10 cellular contexts compared by ENCODE assay signal in the genomic region with DNA sequence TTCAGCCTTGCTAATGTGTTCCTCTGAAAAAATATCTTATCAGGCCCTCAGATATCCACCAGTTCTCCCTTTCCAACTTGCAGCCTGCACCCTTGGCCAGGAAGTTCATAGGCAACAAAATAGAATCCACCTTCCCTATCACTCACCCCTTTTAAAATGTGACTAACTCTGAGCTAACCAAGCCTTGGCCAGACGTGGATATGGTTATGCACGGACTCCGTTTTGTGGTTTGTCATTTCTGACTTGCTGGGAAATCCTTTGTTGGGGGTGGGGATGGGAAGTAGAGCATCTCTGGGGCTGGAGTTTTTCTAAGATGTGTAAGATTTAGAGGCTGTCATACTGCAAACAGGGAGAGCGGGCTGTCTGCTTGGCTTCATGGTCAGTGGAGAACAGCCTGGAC.
DNase-seq lines count a peak whose midpoint lies in the region; ATAC-seq and TF ChIP-seq lines count a peak whose summit lies in the region.
"Had no signal": no experiment of that assay in that cellular context is flagged by ENCODE, and none has a peak within 500 bp of the region (broad histone marks: within the 10 kb centered on the region; RNA-seq: fewer than 3 reads in every experiment).

No MANE protein-coding gene starts in this region.

- peak overlapping the region; percentile 95 for H3K27ac ChIP-seq in skeletal muscle tissue (ENCODE audit: low read depth, low read length)
- H3K27ac ChIP-seq: 22Rv1 had no signal

- ATAC-seq in SK-N-SH treated with all-trans-retinoic acid at 6 μM for 48 hours (peak; percentile 73), HG03354 (IDR thresholded peaks at IDR 0.05; ENCODE audit: poor library complexity, severe bottlenecking, unreplicated experiment) (no peak), GM18519 (IDR thresholded peaks at IDR 0.05; ENCODE audit: low FRiP score, unreplicated experiment) (no peak)

- H3K9me3 ChIP-seq in skeletal muscle tissue (ENCODE audit: control insufficient read depth in 3 of 3, low read length in 3 of 3) = no peaks in the 10 kb centered on the region

- H3K9ac ChIP-seq in skeletal muscle tissue (ENCODE audit: low read depth in 1 of 3, low read length in 3 of 3) = peak overlapping the region in 1 of 3 donors; percentile 46

- H3K4me3 ChIP-seq in fibroblast of pulmonary artery (replicated peaks; ENCODE audit: low read depth, low read length) (no peak overlapping the region), skeletal muscle tissue (ENCODE audit: low read length in 3 of 3) (peak overlapping the region in 1 of 3 donors; percentile 12)

- no peak for TF ChIP-seq CTCF in fibroblast of pulmonary artery (IDR thresholded peaks at IDR 0.05; ENCODE audit: low read length, missing control alignments)

- peaks cover 84 to 88% (median 87%) of the 10 kb centered on the region in 3 donors for H3K4me1 ChIP-seq in skeletal muscle tissue (ENCODE audit: control insufficient read depth in 3 of 3, insufficient read depth in 3 of 3, low read length in 3 of 3)

- DNase-seq in DMS53 (lab: John Stamatoyannopoulos, UW) (peak; percentile 30), DMS53 treated with DMSO at 0.1 percent for 48 hours (lab: John Stamatoyannopoulos, UW; ENCODE audit: unreplicated experiment) (no peak), fibroblast of pulmonary artery (ENCODE audit: low read depth) (peak; percentile 96), SHP77 treated with DMSO at 0.1 percent for 48 hours (lab: John Stamatoyannopoulos, UW) (no peak)
- DNase-seq: head of caudate nucleus had no signal

- H3K36me3 ChIP-seq in skeletal muscle tissue (ENCODE audit: control insufficient read depth in 3 of 3, insufficient read depth in 3 of 3, low read length in 3 of 3) = peaks cover 0 to 4% (median 2%) of the 10 kb centered on the region in 3 donors

- H3K27me3 ChIP-seq in skeletal muscle tissue (ENCODE audit: control insufficient read depth in 3 of 3, insufficient read depth in 3 of 3, low read length in 3 of 3) = no peaks in the 10 kb centered on the region

TF ChIP-seq in SK-N-SH treated with all-trans-retinoic acid at 6 μM for 48 hours, 23 proteins besides CTCF, POLR2A, EP300 and RAD21:
- TF ChIP-seq ZC3H10 (CRISPR knock-in tag; IDR thresholded peaks at IDR 0.05) = peak; percentile 77; the same call in 1 of the 2 replicates
- peak; percentile 73; the same call in 1 of the 2 replicates for TF ChIP-seq TOX (CRISPR knock-in tag; IDR thresholded peaks at IDR 0.05; ENCODE audit: borderline replicate concordance)
- TF ChIP-seq ZFP30 (CRISPR knock-in tag; IDR thresholded peaks at IDR 0.05) = no peak
- TF ChIP-seq ZNF70 (CRISPR knock-in tag; IDR thresholded peaks at IDR 0.05) = no peak
- TF ChIP-seq ZFP3 (CRISPR knock-in tag; IDR thresholded peaks at IDR 0.05) = peak; percentile 51; the same call in 1 of the 2 replicates
- peak; percentile 69 for TF ChIP-seq ISL1 (CRISPR knock-in tag; IDR thresholded peaks at IDR 0.05)
- TF ChIP-seq, protein P1, sequence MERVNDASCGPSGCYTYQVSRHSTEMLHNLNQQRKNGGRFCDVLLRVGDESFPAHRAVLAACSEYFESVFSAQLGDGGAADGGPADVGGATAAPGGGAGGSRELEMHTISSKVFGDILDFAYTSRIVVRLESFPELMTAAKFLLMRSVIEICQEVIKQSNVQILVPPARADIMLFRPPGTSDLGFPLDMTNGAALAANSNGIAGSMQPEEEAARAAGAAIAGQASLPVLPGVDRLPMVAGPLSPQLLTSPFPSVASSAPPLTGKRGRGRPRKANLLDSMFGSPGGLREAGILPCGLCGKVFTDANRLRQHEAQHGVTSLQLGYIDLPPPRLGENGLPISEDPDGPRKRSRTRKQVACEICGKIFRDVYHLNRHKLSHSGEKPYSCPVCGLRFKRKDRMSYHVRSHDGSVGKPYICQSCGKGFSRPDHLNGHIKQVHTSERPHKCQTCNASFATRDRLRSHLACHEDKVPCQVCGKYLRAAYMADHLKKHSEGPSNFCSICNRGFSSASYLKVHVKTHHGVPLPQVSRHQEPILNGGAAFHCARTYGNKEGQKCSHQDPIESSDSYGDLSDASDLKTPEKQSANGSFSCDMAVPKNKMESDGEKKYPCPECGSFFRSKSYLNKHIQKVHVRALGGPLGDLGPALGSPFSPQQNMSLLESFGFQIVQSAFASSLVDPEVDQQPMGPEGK (CRISPR knock-in tag; IDR thresholded peaks at IDR 0.05; ENCODE audit: borderline replicate concordance) = 0 out of 2 replicates have a peak, but pooled peaks have one; percentile 41
- TF ChIP-seq SNAI2 (CRISPR knock-in tag; IDR thresholded peaks at IDR 0.05) = peak; percentile 14; the same call in 1 of the 2 replicates
- no peak for TF ChIP-seq GLIS3 (CRISPR knock-in tag; IDR thresholded peaks at IDR 0.05)
- 0 out of 2 replicates have a peak, but pooled peaks have one; percentile 20 for TF ChIP-seq CSDC2 (CRISPR knock-in tag; IDR thresholded peaks at IDR 0.05)
TF ChIP-seq in SK-N-SH treated with all-trans-retinoic acid at 6 μM for 48 hours: peak in this region for 7.

Comparison
In these comparisons a context has a peak if more than half of its experiments do, and no peak if none do; other contexts are left out.
1. DNase-seq: peak in DMS53 (single experiment) and fibroblast of pulmonary artery (single experiment); none in DMS53 treated with DMSO at 0.1 percent for 48 hours (single experiment) and SHP77 treated with DMSO at 0.1 percent for 48 hours (single experiment).